In genomic region chr11:69638941-69639681, GRCh38 we compare ENCODE assay signal across 2 cellular contexts.
TF ChIP-seq lines count a peak whose summit lies in the region.

No MANE protein-coding gene starts in this region.

TF ChIP-seq in A549, 52 proteins besides CTCF, POLR2A, EP300 and RAD21 (continued from another document):
- TF ChIP-seq SMC3 (IDR thresholded peaks at IDR 0.05) (0 out of 3 replicates have a peak, but pooled peaks have one; percentile 19), EHMT2 (IDR thresholded peaks at IDR 0.05; ENCODE audit: low read depth) (no peak)
TF ChIP-seq in A549: peak in this region for 8.

TF ChIP-seq in WTC11, 78 proteins besides CTCF, POLR2A, EP300 and RAD21 (continued from another document):
- peak; percentile 50; the same call in 1 of the 2 replicates for TF ChIP-seq NFYB (CRISPR knock-in tag; conservative IDR thresholded peaks at IDR 0.05; ENCODE audit: low read depth)
